Comparison of ENCODE assay signal across 8 cellular contexts in genomic region chr17:46193626-46194392, GRCh38. TPM values are rescaled to one million over a fixed set of nuclear protein-coding genes. Genes with fewer than 3 reads are reported as not detected.
A peak's percentile ranks its signal among the peaks of the same experiment; 100 is the strongest.
DNase-seq lines count a peak whose midpoint lies in the region; ATAC-seq and TF ChIP-seq lines count a peak whose summit lies in the region.

No MANE protein-coding gene starts in this region.

- POLR2A ChIA-PET in BJ (lab: Charles Lee): interaction anchor here (1.0 kb wide), 1 partner anchor 63 kb away, joined by 4 read pairs; no protein-coding TSS in a partner anchor

- peak; percentile 48 for ATAC-seq in HG03457 (IDR thresholded peaks at IDR 0.05; ENCODE audit: unreplicated experiment)

- DNase-seq in BJ (ENCODE audit: low read depth): peak; percentile 89
- peak; percentile 84 for DNase-seq in GM19240 (ENCODE audit: insufficient read length, low spot score)
- DNase-seq in NCI-H524 treated with DMSO at 0.1 percent for 48 hours (lab: John Stamatoyannopoulos, UW): peak; percentile 98
- peak; percentile 98 for DNase-seq in activated CD4-positive, alpha-beta T cell treated with anti-CD3 and anti-CD28 coated beads for 48 hours
- DNase-seq in colonic mucosa: peak; percentile 98
- DNase-seq in left kidney (ENCODE audit: low read depth, low spot score): peak; percentile 97
- DNase-seq in stimulated activated CD4-positive, alpha-beta T cell treated with anti-CD3 and anti-CD28 coated beads, Interleukin-1b, Interleukin-23, amount 100 ng/mL, for 4 hours (ENCODE audit: low read depth in 2 of 2): peak; percentile 78 to 92

- H3K4me1 ChIP-seq in colonic mucosa: peaks cover 21% of the 10 kb centered on the region

- H3K27ac ChIP-seq in colonic mucosa: peak overlapping the region; percentile 100

- H3K36me3 ChIP-seq in BJ (ENCODE audit: control insufficient read depth, insufficient read depth, low read length): 0 out of 2 replicates have a peak, but pooled peaks cover 1% of the 10 kb centered on the region
- H3K36me3 ChIP-seq in colonic mucosa: no peaks in the 10 kb centered on the region

- H3K9me3 ChIP-seq in colonic mucosa: no peaks in the 10 kb centered on the region

- intact Hi-C loops in colonic mucosa (cut with DNase I): no loop called here

- CTCF ChIA-PET in BJ (lab: Yijun Ruan, JAX): interaction anchor here (0.6 to 3.8 kb wide), 25 partner anchors 10 to 615 kb away, joined by 3 to 48 read pairs (median 6); no protein-coding TSS in a partner anchor

- H3K4me3 ChIP-seq in BJ (ENCODE audit: low read depth, low read length) (peak overlapping the region; percentile 86), colonic mucosa (peak overlapping the region; percentile 53)

- TF ChIP-seq CTCF in BJ (IDR thresholded peaks at IDR 0.05; ENCODE audit: insufficient read depth, low read depth, low read length) (0 out of 2 replicates have a peak, but pooled peaks have one; percentile 16), colonic mucosa (IDR thresholded peaks at IDR 0.05) (no peak)

- peak overlapping the region; percentile 95 to 98 for H3K9ac ChIP-seq in colonic mucosa (ENCODE audit: low read depth in 2 of 2, low read length in 2 of 2)

- no peaks in the 10 kb centered on the region for H3K27me3 ChIP-seq in BJ (ENCODE audit: control insufficient read depth, insufficient read depth, low read length)
- H3K27me3 ChIP-seq in colonic mucosa: no peaks in the 10 kb centered on the region

RNA-seq across cellular contexts. Expression of gene KANSL1, which starts 0.6 kb away (rescaled TPM):
- 14.1 and 16.7 TPM in 2 replicates for polyA plus RNA-seq in BJ (2011; rRNA removed)
- polyA minus RNA-seq in BJ (2011; rRNA and poly(A)+ RNA removed): 93.8 and 102 TPM in 2 replicates
- 10 to 100 TPM; 60.0 to 72.3 TPM for total RNA-seq in colonic mucosa

Comparison
In these comparisons a context has a peak if more than half of its experiments do, and no peak if none do; other contexts are left out.
1. Peak in every context shown above with its lines: DNase-seq, ATAC-seq, H3K4me3 ChIP-seq and H3K27ac ChIP-seq.